1 cellular context compared by ENCODE assay signal in the genomic region with DNA sequence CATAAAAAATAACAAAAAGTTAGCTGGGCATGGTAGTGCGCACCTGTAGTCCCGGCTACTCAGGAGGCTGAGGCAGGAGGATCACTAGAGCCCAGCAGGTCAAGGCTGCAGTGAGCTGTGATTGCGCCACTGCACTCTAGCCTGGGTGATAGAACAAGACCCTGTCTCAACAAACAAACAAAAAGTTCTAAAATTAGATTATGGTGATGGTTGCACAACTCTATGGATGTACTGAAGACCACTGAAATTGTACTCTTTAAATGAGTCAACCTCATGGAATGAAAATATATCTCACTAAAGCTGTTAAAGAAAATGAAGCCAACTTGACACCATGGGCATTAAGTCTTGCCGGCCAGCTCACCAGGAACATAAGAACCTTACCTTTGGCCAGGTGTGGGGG.
TF ChIP-seq lines count a peak whose summit lies in the region.

No MANE protein-coding gene starts in this region.

TF ChIP-seq in HepG2, 621 proteins besides CTCF, POLR2A, EP300 and RAD21 (continued from another document and continues in another):
- TF ChIP-seq, protein P1, sequence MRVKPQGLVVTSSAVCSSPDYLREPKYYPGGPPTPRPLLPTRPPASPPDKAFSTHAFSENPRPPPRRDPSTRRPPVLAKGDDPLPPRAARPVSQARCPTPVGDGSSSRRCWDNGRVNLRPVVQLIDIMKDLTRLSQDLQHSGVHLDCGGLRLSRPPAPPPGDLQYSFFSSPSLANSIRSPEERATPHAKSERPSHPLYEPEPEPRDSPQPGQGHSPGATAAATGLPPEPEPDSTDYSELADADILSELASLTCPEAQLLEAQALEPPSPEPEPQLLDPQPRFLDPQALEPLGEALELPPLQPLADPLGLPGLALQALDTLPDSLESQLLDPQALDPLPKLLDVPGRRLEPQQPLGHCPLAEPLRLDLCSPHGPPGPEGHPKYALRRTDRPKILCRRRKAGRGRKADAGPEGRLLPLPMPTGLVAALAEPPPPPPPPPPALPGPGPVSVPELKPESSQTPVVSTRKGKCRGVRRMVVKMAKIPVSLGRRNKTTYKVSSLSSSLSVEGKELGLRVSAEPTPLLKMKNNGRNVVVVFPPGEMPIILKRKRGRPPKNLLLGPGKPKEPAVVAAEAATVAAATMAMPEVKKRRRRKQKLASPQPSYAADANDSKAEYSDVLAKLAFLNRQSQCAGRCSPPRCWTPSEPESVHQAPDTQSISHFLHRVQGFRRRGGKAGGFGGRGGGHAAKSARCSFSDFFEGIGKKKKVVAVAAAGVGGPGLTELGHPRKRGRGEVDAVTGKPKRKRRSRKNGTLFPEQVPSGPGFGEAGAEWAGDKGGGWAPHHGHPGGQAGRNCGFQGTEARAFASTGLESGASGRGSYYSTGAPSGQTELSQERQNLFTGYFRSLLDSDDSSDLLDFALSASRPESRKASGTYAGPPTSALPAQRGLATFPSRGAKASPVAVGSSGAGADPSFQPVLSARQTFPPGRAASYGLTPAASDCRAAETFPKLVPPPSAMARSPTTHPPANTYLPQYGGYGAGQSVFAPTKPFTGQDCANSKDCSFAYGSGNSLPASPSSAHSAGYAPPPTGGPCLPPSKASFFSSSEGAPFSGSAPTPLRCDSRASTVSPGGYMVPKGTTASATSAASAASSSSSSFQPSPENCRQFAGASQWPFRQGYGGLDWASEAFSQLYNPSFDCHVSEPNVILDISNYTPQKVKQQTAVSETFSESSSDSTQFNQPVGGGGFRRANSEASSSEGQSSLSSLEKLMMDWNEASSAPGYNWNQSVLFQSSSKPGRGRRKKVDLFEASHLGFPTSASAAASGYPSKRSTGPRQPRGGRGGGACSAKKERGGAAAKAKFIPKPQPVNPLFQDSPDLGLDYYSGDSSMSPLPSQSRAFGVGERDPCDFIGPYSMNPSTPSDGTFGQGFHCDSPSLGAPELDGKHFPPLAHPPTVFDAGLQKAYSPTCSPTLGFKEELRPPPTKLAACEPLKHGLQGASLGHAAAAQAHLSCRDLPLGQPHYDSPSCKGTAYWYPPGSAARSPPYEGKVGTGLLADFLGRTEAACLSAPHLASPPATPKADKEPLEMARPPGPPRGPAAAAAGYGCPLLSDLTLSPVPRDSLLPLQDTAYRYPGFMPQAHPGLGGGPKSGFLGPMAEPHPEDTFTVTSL (CRISPR knock-in tag; IDR thresholded peaks at IDR 0.05; ENCODE audit: borderline replicate concordance): no peak
- TF ChIP-seq, protein P2, sequence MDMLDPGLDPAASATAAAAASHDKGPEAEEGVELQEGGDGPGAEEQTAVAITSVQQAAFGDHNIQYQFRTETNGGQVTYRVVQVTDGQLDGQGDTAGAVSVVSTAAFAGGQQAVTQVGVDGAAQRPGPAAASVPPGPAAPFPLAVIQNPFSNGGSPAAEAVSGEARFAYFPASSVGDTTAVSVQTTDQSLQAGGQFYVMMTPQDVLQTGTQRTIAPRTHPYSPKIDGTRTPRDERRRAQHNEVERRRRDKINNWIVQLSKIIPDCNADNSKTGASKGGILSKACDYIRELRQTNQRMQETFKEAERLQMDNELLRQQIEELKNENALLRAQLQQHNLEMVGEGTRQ (IDR thresholded peaks at IDR 0.05; ENCODE audit: low read depth, low read length): no peak
- TF ChIP-seq, protein P2 (CRISPR knock-in tag; IDR thresholded peaks at IDR 0.05; ENCODE audit: borderline replicate concordance): no peak
- 0 out of 2 replicates have a peak, but pooled peaks have one; percentile 22 for TF ChIP-seq ZMYM2 (CRISPR knock-in tag; IDR thresholded peaks at IDR 0.05)
- no peak for TF ChIP-seq RORA (CRISPR knock-in tag; IDR thresholded peaks at IDR 0.05)
- no peak for TF ChIP-seq NFE2L2 (IDR thresholded peaks at IDR 0.05; ENCODE audit: low read length)
- no peak for TF ChIP-seq SP4 (CRISPR knock-in tag; IDR thresholded peaks at IDR 0.05)
- no peak for TF ChIP-seq ZNF605 (CRISPR knock-in tag; IDR thresholded peaks at IDR 0.05)
- no peak for TF ChIP-seq ZNF44 (CRISPR knock-in tag; IDR thresholded peaks at IDR 0.05)
- no peak for TF ChIP-seq ZNF264 (CRISPR knock-in tag; IDR thresholded peaks at IDR 0.05)
- no peak for TF ChIP-seq PPARG (CRISPR knock-in tag; conservative IDR thresholded peaks at IDR 0.05)
- no peak for TF ChIP-seq ZNF7 (CRISPR knock-in tag; IDR thresholded peaks at IDR 0.05)
- no peak for TF ChIP-seq ATAD3A (CRISPR knock-in tag; IDR thresholded peaks at IDR 0.05)
- no peak for TF ChIP-seq HNF4G (IDR thresholded peaks at IDR 0.05; ENCODE audit: borderline replicate concordance, low read depth, low read length)
- TF ChIP-seq HNF4G (CRISPR knock-in tag; IDR thresholded peaks at IDR 0.05; ENCODE audit: borderline replicate concordance, low read depth): no peak
- TF ChIP-seq ZMYM3 (CRISPR knock-in tag; IDR thresholded peaks at IDR 0.05): peak; percentile 84
- TF ChIP-seq ZNF12 (CRISPR knock-in tag; IDR thresholded peaks at IDR 0.05): 0 out of 2 replicates have a peak, but pooled peaks have one; percentile 41
- TF ChIP-seq ZNF607 (CRISPR knock-in tag; IDR thresholded peaks at IDR 0.05; ENCODE audit: borderline replicate concordance): no peak
- TF ChIP-seq ZNF121 (CRISPR knock-in tag; IDR thresholded peaks at IDR 0.05): 0 out of 2 replicates have a peak, but pooled peaks have one; percentile 19
- TF ChIP-seq ZNF703 (CRISPR knock-in tag; IDR thresholded peaks at IDR 0.05; ENCODE audit: borderline replicate concordance): no peak
- TF ChIP-seq, protein P3, sequence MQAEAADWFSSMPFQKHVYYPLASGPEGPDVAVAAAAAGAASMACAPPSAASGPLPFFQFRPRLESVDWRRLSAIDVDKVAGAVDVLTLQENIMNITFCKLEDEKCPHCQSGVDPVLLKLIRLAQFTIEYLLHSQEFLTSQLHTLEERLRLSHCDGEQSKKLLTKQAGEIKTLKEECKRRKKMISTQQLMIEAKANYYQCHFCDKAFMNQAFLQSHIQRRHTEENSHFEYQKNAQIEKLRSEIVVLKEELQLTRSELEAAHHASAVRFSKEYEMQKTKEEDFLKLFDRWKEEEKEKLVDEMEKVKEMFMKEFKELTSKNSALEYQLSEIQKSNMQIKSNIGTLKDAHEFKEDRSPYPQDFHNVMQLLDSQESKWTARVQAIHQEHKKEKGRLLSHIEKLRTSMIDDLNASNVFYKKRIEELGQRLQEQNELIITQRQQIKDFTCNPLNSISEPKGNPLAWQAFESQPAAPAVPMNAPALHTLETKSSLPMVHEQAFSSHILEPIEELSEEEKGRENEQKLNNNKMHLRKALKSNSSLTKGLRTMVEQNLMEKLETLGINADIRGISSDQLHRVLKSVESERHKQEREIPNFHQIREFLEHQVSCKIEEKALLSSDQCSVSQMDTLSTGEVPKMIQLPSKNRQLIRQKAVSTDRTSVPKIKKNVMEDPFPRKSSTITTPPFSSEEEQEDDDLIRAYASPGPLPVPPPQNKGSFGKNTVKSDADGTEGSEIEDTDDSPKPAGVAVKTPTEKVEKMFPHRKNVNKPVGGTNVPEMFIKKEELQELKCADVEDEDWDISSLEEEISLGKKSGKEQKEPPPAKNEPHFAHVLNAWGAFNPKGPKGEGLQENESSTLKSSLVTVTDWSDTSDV (CRISPR knock-in tag; IDR thresholded peaks at IDR 0.05): no peak
- TF ChIP-seq, protein P4, sequence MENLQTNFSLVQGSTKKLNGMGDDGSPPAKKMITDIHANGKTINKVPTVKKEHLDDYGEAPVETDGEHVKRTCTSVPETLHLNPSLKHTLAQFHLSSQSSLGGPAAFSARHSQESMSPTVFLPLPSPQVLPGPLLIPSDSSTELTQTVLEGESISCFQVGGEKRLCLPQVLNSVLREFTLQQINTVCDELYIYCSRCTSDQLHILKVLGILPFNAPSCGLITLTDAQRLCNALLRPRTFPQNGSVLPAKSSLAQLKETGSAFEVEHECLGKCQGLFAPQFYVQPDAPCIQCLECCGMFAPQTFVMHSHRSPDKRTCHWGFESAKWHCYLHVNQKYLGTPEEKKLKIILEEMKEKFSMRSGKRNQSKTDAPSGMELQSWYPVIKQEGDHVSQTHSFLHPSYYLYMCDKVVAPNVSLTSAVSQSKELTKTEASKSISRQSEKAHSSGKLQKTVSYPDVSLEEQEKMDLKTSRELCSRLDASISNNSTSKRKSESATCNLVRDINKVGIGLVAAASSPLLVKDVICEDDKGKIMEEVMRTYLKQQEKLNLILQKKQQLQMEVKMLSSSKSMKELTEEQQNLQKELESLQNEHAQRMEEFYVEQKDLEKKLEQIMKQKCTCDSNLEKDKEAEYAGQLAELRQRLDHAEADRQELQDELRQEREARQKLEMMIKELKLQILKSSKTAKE (CRISPR knock-in tag; IDR thresholded peaks at IDR 0.05; ENCODE audit: borderline replicate concordance): no peak
- TF ChIP-seq ZBTB7B (CRISPR knock-in tag; IDR thresholded peaks at IDR 0.05): no peak
- TF ChIP-seq ZNF530 (CRISPR knock-in tag; IDR thresholded peaks at IDR 0.05; ENCODE audit: low read depth): no peak
- no peak for TF ChIP-seq XRCC5 (optimal IDR thresholded peaks at IDR 0.05; ENCODE audit: low read length)
- peak; percentile 44; the same call in 1 of the 2 replicates for TF ChIP-seq SOX5 (CRISPR knock-in tag; IDR thresholded peaks at IDR 0.05; ENCODE audit: borderline replicate concordance)
- no peak for TF ChIP-seq ZFP36 (IDR thresholded peaks at IDR 0.05; ENCODE audit: borderline replicate concordance, low read depth, low read length, partially characterized antibody)
- TF ChIP-seq SIN3A (IDR thresholded peaks at IDR 0.05; ENCODE audit: borderline replicate concordance, low read depth, low read length): no peak
- TF ChIP-seq, protein P5, sequence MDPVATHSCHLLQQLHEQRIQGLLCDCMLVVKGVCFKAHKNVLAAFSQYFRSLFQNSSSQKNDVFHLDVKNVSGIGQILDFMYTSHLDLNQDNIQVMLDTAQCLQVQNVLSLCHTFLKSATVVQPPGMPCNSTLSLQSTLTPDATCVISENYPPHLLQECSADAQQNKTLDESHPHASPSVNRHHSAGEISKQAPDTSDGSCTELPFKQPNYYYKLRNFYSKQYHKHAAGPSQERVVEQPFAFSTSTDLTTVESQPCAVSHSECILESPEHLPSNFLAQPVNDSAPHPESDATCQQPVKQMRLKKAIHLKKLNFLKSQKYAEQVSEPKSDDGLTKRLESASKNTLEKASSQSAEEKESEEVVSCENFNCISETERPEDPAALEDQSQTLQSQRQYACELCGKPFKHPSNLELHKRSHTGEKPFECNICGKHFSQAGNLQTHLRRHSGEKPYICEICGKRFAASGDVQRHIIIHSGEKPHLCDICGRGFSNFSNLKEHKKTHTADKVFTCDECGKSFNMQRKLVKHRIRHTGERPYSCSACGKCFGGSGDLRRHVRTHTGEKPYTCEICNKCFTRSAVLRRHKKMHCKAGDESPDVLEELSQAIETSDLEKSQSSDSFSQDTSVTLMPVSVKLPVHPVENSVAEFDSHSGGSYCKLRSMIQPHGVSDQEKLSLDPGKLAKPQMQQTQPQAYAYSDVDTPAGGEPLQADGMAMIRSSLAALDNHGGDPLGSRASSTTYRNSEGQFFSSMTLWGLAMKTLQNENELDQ (CRISPR knock-in tag; IDR thresholded peaks at IDR 0.05; ENCODE audit: borderline replicate concordance): no peak
- no peak for TF ChIP-seq AHR (CRISPR knock-in tag; IDR thresholded peaks at IDR 0.05)
- no peak for TF ChIP-seq NAIF1 (CRISPR knock-in tag; IDR thresholded peaks at IDR 0.05; ENCODE audit: borderline replicate concordance)
- TF ChIP-seq THYN1 (CRISPR knock-in tag; IDR thresholded peaks at IDR 0.05; ENCODE audit: borderline replicate concordance, low read depth): no peak
- TF ChIP-seq ZBTB3 (CRISPR knock-in tag; IDR thresholded peaks at IDR 0.05; ENCODE audit: borderline replicate concordance, low read depth): no peak
- no peak for TF ChIP-seq IKZF1 (IDR thresholded peaks at IDR 0.05)
- peak; percentile 49; the same call in 1 of the 2 replicates for TF ChIP-seq HNF4A (CRISPR knock-in tag; IDR thresholded peaks at IDR 0.05)
- TF ChIP-seq RARA (CRISPR knock-in tag; IDR thresholded peaks at IDR 0.05): 0 out of 2 replicates have a peak, but pooled peaks have one; percentile 11
- TF ChIP-seq ZNF317 (CRISPR knock-in tag; IDR thresholded peaks at IDR 0.05): no peak
- TF ChIP-seq PHB2 (IDR thresholded peaks at IDR 0.05; ENCODE audit: partially characterized antibody): no peak
- TF ChIP-seq, protein P6, sequence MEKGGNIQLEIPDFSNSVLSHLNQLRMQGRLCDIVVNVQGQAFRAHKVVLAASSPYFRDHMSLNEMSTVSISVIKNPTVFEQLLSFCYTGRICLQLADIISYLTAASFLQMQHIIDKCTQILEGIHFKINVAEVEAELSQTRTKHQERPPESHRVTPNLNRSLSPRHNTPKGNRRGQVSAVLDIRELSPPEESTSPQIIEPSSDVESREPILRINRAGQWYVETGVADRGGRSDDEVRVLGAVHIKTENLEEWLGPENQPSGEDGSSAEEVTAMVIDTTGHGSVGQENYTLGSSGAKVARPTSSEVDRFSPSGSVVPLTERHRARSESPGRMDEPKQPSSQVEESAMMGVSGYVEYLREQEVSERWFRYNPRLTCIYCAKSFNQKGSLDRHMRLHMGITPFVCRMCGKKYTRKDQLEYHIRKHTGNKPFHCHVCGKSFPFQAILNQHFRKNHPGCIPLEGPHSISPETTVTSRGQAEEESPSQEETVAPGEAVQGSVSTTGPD (CRISPR knock-in tag; IDR thresholded peaks at IDR 0.05): no peak
- no peak for TF ChIP-seq PCBP1 (IDR thresholded peaks at IDR 0.05; ENCODE audit: borderline replicate concordance, low read depth, low read length)
- peak; percentile 98 for TF ChIP-seq MEF2D (CRISPR knock-in tag; IDR thresholded peaks at IDR 0.05)
- TF ChIP-seq SOX13 (IDR thresholded peaks at IDR 0.05): no peak
- 0 out of 4 replicates have a peak, but pooled peaks of 1 of the 2 experiments have one; percentile 37 for TF ChIP-seq SOX13 (CRISPR knock-in tag; conservative IDR thresholded peaks at IDR 0.05 in 1 of 2, IDR thresholded peaks at IDR 0.05 in 1 of 2)
